ENCODE assay signal across 21 cellular contexts in the genomic region with DNA sequence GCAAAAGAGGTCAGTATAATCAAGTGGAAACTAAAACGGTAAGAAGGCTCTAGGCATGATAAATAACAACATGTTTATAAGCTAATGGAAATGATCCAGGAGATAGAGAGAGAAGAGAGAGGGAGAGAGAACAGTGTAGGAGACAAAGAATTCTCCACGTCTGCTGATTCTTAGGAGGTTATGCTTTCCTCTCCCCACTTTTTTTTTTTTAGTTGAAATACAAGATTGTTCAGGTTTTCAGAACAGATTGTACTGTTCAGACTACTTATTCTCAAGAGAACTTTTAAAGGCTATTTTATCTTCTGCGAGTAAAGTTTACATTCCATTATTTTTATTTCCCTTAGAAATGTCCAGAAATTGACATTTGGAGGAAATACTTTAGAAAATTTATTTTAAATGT. TPM values are rescaled to one million over a fixed set of nuclear protein-coding genes. Genes with fewer than 3 reads are reported as not detected.
DNase-seq lines count a peak whose midpoint lies in the region; ATAC-seq, FAIRE-seq and TF ChIP-seq lines count a peak whose summit lies in the region.
"Had no signal": no experiment of that assay in that cellular context is flagged by ENCODE, and none has a peak within 500 bp of the region (broad histone marks: within the 10 kb centered on the region; RNA-seq: fewer than 3 reads in every experiment).

No MANE protein-coding gene starts in this region.

- peak; percentile 99 for FAIRE-seq in endometrium (lab: Jason Lieb, UNC)

- H3K27me3 ChIP-seq in left ventricle myocardium inferior (ENCODE audit: low read depth) (no peaks in the 10 kb centered on the region), parathyroid adenoma (ENCODE audit: control insufficient read depth, insufficient read depth, low read length) (no peaks in the 10 kb centered on the region), tibial nerve (no peaks in the 10 kb centered on the region), ascending aorta (no peaks in the 10 kb centered on the region)

- no peak for TF ChIP-seq CTCF in left ventricle myocardium inferior (IDR thresholded peaks at IDR 0.05; ENCODE audit: borderline replicate concordance)
- TF ChIP-seq CTCF in parathyroid adenoma (IDR thresholded peaks at IDR 0.05), result no peak
- TF ChIP-seq CTCF in tibial nerve (IDR thresholded peaks at IDR 0.05), result no peak
- TF ChIP-seq CTCF in ascending aorta (IDR thresholded peaks at IDR 0.05), result no peak

- no peaks in the 10 kb centered on the region for H3K79me2 ChIP-seq in parathyroid adenoma

- peak overlapping the region; percentile 49 for H3K27ac ChIP-seq in left ventricle myocardium inferior (replicated peaks)
- H3K27ac ChIP-seq in parathyroid adenoma, result peak overlapping the region; percentile 43
- H3K27ac ChIP-seq in tibial nerve, result peak overlapping the region; percentile 64 to 89 (median 79)
- H3K27ac ChIP-seq in ascending aorta, result no peak overlapping the region
- H3K27ac ChIP-seq: PC-9 had no signal

- TF ChIP-seq POLR2A in tibial nerve (IDR thresholded peaks at IDR 0.05), result peak in 1 of 2 donors; percentile 26

- H3K36me3 ChIP-seq in left ventricle myocardium inferior, result no peaks in the 10 kb centered on the region
- no peaks in the 10 kb centered on the region for H3K36me3 ChIP-seq in parathyroid adenoma (ENCODE audit: control insufficient read depth, insufficient read depth, low read length)
- no peaks in the 10 kb centered on the region for H3K36me3 ChIP-seq in tibial nerve
- H3K36me3 ChIP-seq in ascending aorta, result no peaks in the 10 kb centered on the region
- H3K36me3 ChIP-seq: HAP-1 had no signal

- no peak for ATAC-seq in GM21360 (IDR thresholded peaks at IDR 0.05; ENCODE audit: unreplicated experiment)

- peak; percentile 67 to 91 for TF ChIP-seq EP300 in tibial nerve (IDR thresholded peaks at IDR 0.05)

- H3K4me2 ChIP-seq in parathyroid adenoma (ENCODE audit: low read length), result no peak overlapping the region
- H3K4me2 ChIP-seq: PC-9 had no signal

- peaks cover 46% of the 10 kb centered on the region for H3K4me1 ChIP-seq in left ventricle myocardium inferior
- H3K4me1 ChIP-seq in parathyroid adenoma, result no peaks in the 10 kb centered on the region
- H3K4me1 ChIP-seq in tibial nerve, result peaks cover 0 to 48% (median 14%) of the 10 kb centered on the region in 4 donors
- peaks cover 0 to 7% of the 10 kb centered on the region in 2 donors for H3K4me1 ChIP-seq in ascending aorta
- H3K4me1 ChIP-seq: Caco-2 had no signal

- WGBS in tibial nerve, 2 donors, result 22 to 29% methylated on average over 3 of the region's 3 CpGs

- no peaks in the 10 kb centered on the region for H3K9me3 ChIP-seq in left ventricle myocardium inferior (replicated peaks)
- no peaks in the 10 kb centered on the region for H3K9me3 ChIP-seq in parathyroid adenoma (ENCODE audit: control insufficient read depth, low read length)
- H3K9me3 ChIP-seq in tibial nerve, result no peaks in the 10 kb centered on the region
- H3K9me3 ChIP-seq in ascending aorta, result no peaks in the 10 kb centered on the region
- H3K9me3 ChIP-seq: Caco-2, HAP-1 had no signal

- intact Hi-C loops in left ventricle myocardium inferior (cut with micrococcal nuclease) (no loop called here), ascending aorta (cut with DNase I) (no loop called here)

- no peak for DNase-seq in left ventricle myocardium inferior
- DNase-seq in tibial nerve (ENCODE audit: low spot score in 2 of 2), result no peak
- DNase-seq in ascending aorta (ENCODE audit: low spot score in 2 of 2), result no peak
- no peak for DNase-seq in superior temporal gyrus (ENCODE audit: extremely low spot score)
- DNase-seq in HPDE6-E6E7 (ENCODE audit: extremely low spot score), result no peak
- DNase-seq: Caco-2; CD4-positive, CD25-positive, alpha-beta regulatory T cell; DMS153; EL; Kasumi-1; MM.1S; NCI-H1092 treated with DMSO at 0.1 percent for 48 hours; NCI-H1694; NCI-H510A treated with DMSO at 0.1 percent for 48 hours; PC-9 had no signal

- H3K9ac ChIP-seq in parathyroid adenoma, result no peak overlapping the region

- no peak overlapping the region for H3K4me3 ChIP-seq in left ventricle myocardium inferior
- H3K4me3 ChIP-seq in parathyroid adenoma (ENCODE audit: low read depth, low read length), result no peak overlapping the region
- no peak overlapping the region for H3K4me3 ChIP-seq in tibial nerve
- no peak overlapping the region for H3K4me3 ChIP-seq in ascending aorta
- H3K4me3 ChIP-seq: HAP-1, PC-9 had no signal

- peak overlapping the region; percentile 47 for H2AFZ ChIP-seq in parathyroid adenoma
- H2AFZ ChIP-seq: PC-9 had no signal

RNA-seq across cellular contexts. Expression of a gene that starts 4.0 kb away (rescaled TPM):
- total RNA-seq in left ventricle myocardium inferior (not detected), tibial nerve (1 to 10 TPM in 3 of 4 donors, under 1 TPM in 1; 0.87 to 2.1 (median 1.9) TPM), ascending aorta (not detected)
- total RNA-seq: B cell; Caco-2; CD4-positive, CD25-positive, alpha-beta regulatory T cell; HT1080; PC-9 had no signal

RNA-seq across cellular contexts. Expression of a gene that starts 58.3 kb away (rescaled TPM):
- total RNA-seq in left ventricle myocardium inferior (not detected), tibial nerve (not detected), ascending aorta (not detected)
- total RNA-seq: B cell; Caco-2; CD4-positive, CD25-positive, alpha-beta regulatory T cell; HT1080; PC-9 had no signal

Comparison
In these comparisons a context has a peak if more than half of its experiments do, and no peak if none do; other contexts are left out.
1. H3K27ac ChIP-seq: peak in left ventricle myocardium inferior (single experiment), parathyroid adenoma (single experiment) and tibial nerve (4 of 4); none in ascending aorta (0 of 2).